Comparison of ENCODE assay signal across 19 cellular contexts in the genomic region with DNA sequence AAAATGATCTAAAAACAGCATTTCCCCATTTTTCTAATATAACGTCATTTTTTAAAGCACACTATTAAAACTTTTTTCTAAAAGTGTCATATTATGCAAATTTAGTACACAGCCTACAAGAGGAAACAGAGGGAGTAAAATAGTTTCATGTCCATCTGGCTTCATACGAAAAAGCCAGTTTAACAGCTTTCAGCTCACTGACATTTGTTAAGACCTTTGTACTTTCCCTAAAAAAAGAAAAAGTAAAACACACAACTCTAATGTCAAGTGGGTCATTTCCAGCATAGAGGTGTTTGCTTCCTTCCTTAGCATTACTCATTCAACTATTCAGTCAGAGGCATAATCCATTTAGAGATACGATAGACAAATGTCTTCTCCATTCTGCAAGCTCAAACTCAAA. TPM values are rescaled to one million over a fixed set of nuclear protein-coding genes. Genes with fewer than 3 reads are reported as not detected.
DNase-seq lines count a peak whose midpoint lies in the region; ATAC-seq, FAIRE-seq and TF ChIP-seq lines count a peak whose summit lies in the region.
"Had no signal": no experiment of that assay in that cellular context is flagged by ENCODE, and none has a peak within 500 bp of the region (broad histone marks: within the 10 kb centered on the region; RNA-seq: fewer than 3 reads in every experiment).

No MANE protein-coding gene starts in this region.

- H3K4me3 Mint-ChIP-seq in naive B cell: peak overlapping the region in 1 of 8 donors; percentile 21
- no peak overlapping the region for H3K4me3 Mint-ChIP-seq in immature natural killer cell
- no peak overlapping the region for H3K4me3 Mint-ChIP-seq in HFFc6
- no peak overlapping the region for H3K4me3 Mint-ChIP-seq in CD8-positive, alpha-beta T cell
- H3K4me3 Mint-ChIP-seq: H9 had no signal

- H3K36me3 Mint-ChIP-seq in naive B cell (peaks cover 27 to 37% of the 10 kb centered on the region in 2 donors), immature natural killer cell (peaks cover 20 to 37% (median 34%) of the 10 kb centered on the region in 3 donors), HFFc6 (ENCODE audit: low read depth) (peaks cover 32% of the 10 kb centered on the region)
- peaks cover 42% of the 10 kb centered on the region for H3K36me3 Mint-ChIP-seq in CD8-positive, alpha-beta T cell

- FAIRE-seq in GM18507 (lab: Jason Lieb, UNC): peak; percentile 18

- CTCF ChIA-PET in CD8-positive, alpha-beta T cell (lab: Charles Lee): no interaction called here

- H3K27me3 Mint-ChIP-seq in naive B cell (no peaks in the 10 kb centered on the region), immature natural killer cell (ENCODE audit: low read depth in 3 of 3) (peaks cover 0 to 2% (median 0%) of the 10 kb centered on the region in 3 donors), HFFc6 (ENCODE audit: insufficient read depth) (no peaks in the 10 kb centered on the region; the same call in 1 of the 2 replicates)
- no peaks in the 10 kb centered on the region for H3K27me3 Mint-ChIP-seq in CD8-positive, alpha-beta T cell (ENCODE audit: low read depth)

- TF ChIP-seq CTCF in HFFc6 (IDR thresholded peaks at IDR 0.05): no peak
- no peak for TF ChIP-seq CTCF in CD8-positive, alpha-beta T cell (IDR thresholded peaks at IDR 0.05)

- H3K4me3 ChIP-seq in CD8-positive, alpha-beta T cell (ENCODE audit: low read depth, low read length): no peak overlapping the region
- H3K4me3 ChIP-seq: SJSA1 had no signal

- intact Hi-C loops in CD8-positive, alpha-beta T cell (cut with DNase I, micrococcal nuclease): loop anchor here in 1 of 2 experiments (2.0 kb wide), 1 partner anchor 17 kb away; no protein-coding TSS in a partner anchor

- H3K4me1 Mint-ChIP-seq in naive B cell: peaks cover 4 to 15% (median 14%) of the 10 kb centered on the region in 3 donors
- peaks cover 8 to 11% of the 10 kb centered on the region in 2 donors for H3K4me1 Mint-ChIP-seq in immature natural killer cell
- H3K4me1 Mint-ChIP-seq in HFFc6 (ENCODE audit: low read depth): peaks cover 19% of the 10 kb centered on the region
- no peaks in the 10 kb centered on the region for H3K4me1 Mint-ChIP-seq in CD8-positive, alpha-beta T cell (ENCODE audit: low read depth)

- H3K27me3 ChIP-seq in CD8-positive, alpha-beta T cell (ENCODE audit: insufficient read depth, low read length): no peaks in the 10 kb centered on the region
- H3K27me3 ChIP-seq: SJSA1 had no signal

- peak; percentile 65 for ATAC-seq in left lobe of liver
- ATAC-seq in naive B cell (ENCODE audit: low read depth in 2 of 2): peak; percentile 71 to 72
- no peak for ATAC-seq in GM21390 (IDR thresholded peaks at IDR 0.05; ENCODE audit: unreplicated experiment)
- no peak for ATAC-seq in CD8-positive, alpha-beta T cell

- no peaks in the 10 kb centered on the region for H3K36me3 ChIP-seq in CD8-positive, alpha-beta T cell (ENCODE audit: insufficient read depth, low read length)
- H3K36me3 ChIP-seq: SJSA1 had no signal

- H3K4me1 ChIP-seq in CD8-positive, alpha-beta T cell (ENCODE audit: insufficient read depth, low read length): no peaks in the 10 kb centered on the region
- H3K4me1 ChIP-seq: SJSA1 had no signal

- no peak overlapping the region for H3K27ac ChIP-seq in CD8-positive, alpha-beta T cell (ENCODE audit: low read depth, low read length)
- H3K27ac ChIP-seq: C4-2B, RWPE1, SJSA1 had no signal

- H3K27ac Mint-ChIP-seq in naive B cell (peak overlapping the region in 4 of 6 donors; percentile 44 to 88 (median 59)), immature natural killer cell (peak overlapping the region in 1 of 6 donors; percentile 43), HFFc6 (no peak overlapping the region)
- H3K27ac Mint-ChIP-seq in CD8-positive, alpha-beta T cell: no peak overlapping the region
- H3K27ac Mint-ChIP-seq: H9 had no signal

- POLR2A ChIA-PET in CD8-positive, alpha-beta T cell (lab: Charles Lee): no interaction called here

- H3K9me3 Mint-ChIP-seq in naive B cell (peaks cover 4 to 37% (median 25%) of the 10 kb centered on the region in 7 donors), immature natural killer cell (peaks cover 6 to 17% (median 10%) of the 10 kb centered on the region in 6 donors), HFFc6 (peaks cover 21% of the 10 kb centered on the region)
- H3K9me3 Mint-ChIP-seq in CD8-positive, alpha-beta T cell: peaks cover 21% of the 10 kb centered on the region

- DNase-seq in GM18507 (ENCODE audit: extremely low spot score, insufficient read length, low read depth) (no peak), dermis blood vessel endothelial cell (peak; percentile 58), left lobe of liver (ENCODE audit: low spot score) (no peak), naive B cell (no peak), immature natural killer cell (no peak), HFFc6 (no peak)
- no peak for DNase-seq in CD8-positive, alpha-beta T cell
- DNase-seq: DMS 273 treated with DMSO at 0.1 percent for 48 hours, EL, H9, MV-4-11, NCI-H1436, NCI-H2081, NCI-H510A, NCI-H774 had no signal

- H3K9me3 ChIP-seq in CD8-positive, alpha-beta T cell (ENCODE audit: low read length): peaks cover 9% of the 10 kb centered on the region

RNA-seq across cellular contexts. Expression of a gene that starts 49.4 kb away (rescaled TPM):
- total RNA-seq in dermis blood vessel endothelial cell (68.0 and 76.9 TPM in 2 replicates), left lobe of liver (10.9 TPM)
- polyA plus RNA-seq in naive B cell (ENCODE audit: low read depth in 6 of 6) (10 to 100 TPM; 47.4 to 83.9 (median 60.2) TPM), immature natural killer cell (10 to 100 TPM; 38.8 to 45.2 (median 39.5) TPM)
- total RNA-seq in HFFc6 (2021; fragmentation: NEBNext Ultra II Directional; extraction: Animal tissue kit (Norgen Biotek cat#: 25700)): 10 to 100 TPM; 13.6 to 17.9 (median 15.5) TPM
- 10 to 100 TPM; 31.5 to 33.7 TPM for total RNA-seq in CD8-positive, alpha-beta T cell

RNA-seq across cellular contexts. Expression of a gene that starts 49.8 kb away (rescaled TPM):
- total RNA-seq in dermis blood vessel endothelial cell: 16.6 and 19.1 TPM in 2 replicates
- total RNA-seq in left lobe of liver: 5.1 TPM
- polyA plus RNA-seq in naive B cell (ENCODE audit: low read depth in 6 of 6): 10 to 100 TPM in 4 of 6 donors, 1 to 10 TPM in 2; 2.1 to 15.7 (median 11.6) TPM
- polyA plus RNA-seq in immature natural killer cell: 10 to 100 TPM; 10.9 to 16.0 (median 12.3) TPM
- total RNA-seq in HFFc6 (2021; fragmentation: NEBNext Ultra II Directional; extraction: Animal tissue kit (Norgen Biotek cat#: 25700)): 10 to 100 TPM; 14.1 to 17.9 (median 15.2) TPM
- 1 to 10 TPM; 3.1 to 4.0 TPM for total RNA-seq in CD8-positive, alpha-beta T cell

Comparison
In these comparisons a context has a peak if more than half of its experiments do, and no peak if none do; other contexts are left out.
1. ATAC-seq: peak in left lobe of liver (single experiment) and naive B cell (2 of 2); none in GM21390 (single experiment) and CD8-positive, alpha-beta T cell (single experiment).
2. H3K27ac Mint-ChIP-seq: peak in naive B cell (4 of 6); none in HFFc6 (single experiment) and CD8-positive, alpha-beta T cell (single experiment).